ENCODE assay signal across 18 cellular contexts in the genomic region with DNA sequence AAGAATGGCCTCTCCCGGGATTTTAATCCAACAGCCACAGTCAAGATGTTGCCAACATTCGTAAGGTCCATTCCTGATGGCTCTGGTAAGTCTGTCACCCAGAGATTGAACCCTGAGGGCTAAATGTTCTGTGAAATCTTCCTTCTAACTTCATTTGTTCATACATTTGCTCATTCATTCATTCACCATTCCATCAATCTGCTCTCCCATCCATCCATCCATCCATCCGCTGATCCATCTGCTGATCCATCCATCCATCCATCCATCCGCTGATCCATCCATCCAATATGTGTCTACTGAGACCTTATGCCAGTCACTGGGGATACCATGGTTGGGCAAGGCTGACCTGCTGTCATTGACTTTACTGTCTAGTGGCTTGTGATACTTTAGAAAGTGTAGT.
DNase-seq lines count a peak whose midpoint lies in the region; ATAC-seq and TF ChIP-seq lines count a peak whose summit lies in the region.
"Had no signal": no experiment of that assay in that cellular context is flagged by ENCODE, and none has a peak within 500 bp of the region (broad histone marks: within the 10 kb centered on the region; RNA-seq: fewer than 3 reads in every experiment).

No MANE protein-coding gene starts in this region.

- no peak overlapping the region for H2AFZ ChIP-seq in H9 (ENCODE audit: low read length)
- no peak overlapping the region for H2AFZ ChIP-seq in osteoblast (ENCODE audit: low read length)

- no CpG with 5 or more reads among the region's 4 CpGs for WGBS in H9 (ENCODE audit: extremely low coverage, insufficient read length, low lambda C conversion rate)

- no peak overlapping the region for H2BK12ac ChIP-seq in H9 (ENCODE audit: insufficient read length, low read depth, low read length)

- no peaks in the 10 kb centered on the region for H3K27me3 ChIP-seq in H9 (ENCODE audit: insufficient read depth, low read length)
- no peaks in the 10 kb centered on the region for H3K27me3 ChIP-seq in osteoblast (ENCODE audit: insufficient read depth, low read length)
- H3K27me3 ChIP-seq: BE2C, heart left ventricle, transverse colon had no signal

- peak overlapping the region; percentile 93 for H3K27ac Mint-ChIP-seq in T-helper 1 cell treated with Interleukin-12 subunit alpha and Interleukin-12 subunit beta and Interleukin-4 antibody, amounts not matched to agents 30 μg/mL and 1 μg/mL, for 36 hours
- H3K27ac Mint-ChIP-seq in H9: peak overlapping the region in 2 of 3 experiments; percentile 0 to 70; a peak in 1 of 7 replicates
- H3K27ac Mint-ChIP-seq in activated T-helper 17 cell treated with anti-CD3 and anti-CD28 coated beads, Interleukin-2, amount 50 U/mL, for 72 hours: peak overlapping the region; percentile 87

- H2BK20ac ChIP-seq in H9 (ENCODE audit: low read depth, low read length, poor library complexity, severe bottlenecking): no peak overlapping the region

- H3K79me2 ChIP-seq in H9 (ENCODE audit: insufficient read depth, low read length) (peaks cover 29% of the 10 kb centered on the region; the same call in 1 of the 2 replicates), osteoblast (ENCODE audit: insufficient read depth, low read length) (peaks cover 99% of the 10 kb centered on the region)

- H3K36me3 Mint-ChIP-seq in T-helper 1 cell treated with Interleukin-12 subunit alpha and Interleukin-12 subunit beta and Interleukin-4 antibody, amounts not matched to agents 30 μg/mL and 1 μg/mL, for 36 hours (ENCODE audit: low read depth): peaks cover 49% of the 10 kb centered on the region
- peaks cover 18 to 23% (median 19%) of the 10 kb centered on the region in 3 experiments for H3K36me3 Mint-ChIP-seq in H9 (ENCODE audit: insufficient read depth in 1 of 3, low read depth in 3 of 3)
- H3K36me3 Mint-ChIP-seq in activated T-helper 17 cell treated with anti-CD3 and anti-CD28 coated beads, Interleukin-2, amount 50 U/mL, for 72 hours (ENCODE audit: low read depth): peaks cover 88% of the 10 kb centered on the region

- H3K56ac ChIP-seq in H9 (ENCODE audit: insufficient read length, low read depth, low read length): no peak overlapping the region

- no peak overlapping the region for H2BK5ac ChIP-seq in H9 (ENCODE audit: insufficient read length, low read length)

- peak overlapping the region; percentile 52 for H3K4me3 Mint-ChIP-seq in T-helper 1 cell treated with Interleukin-12 subunit alpha and Interleukin-12 subunit beta and Interleukin-4 antibody, amounts not matched to agents 30 μg/mL and 1 μg/mL, for 36 hours
- no peak overlapping the region for H3K4me3 Mint-ChIP-seq in H9
- peak overlapping the region; percentile 42 for H3K4me3 Mint-ChIP-seq in activated T-helper 17 cell treated with anti-CD3 and anti-CD28 coated beads, Interleukin-2, amount 50 U/mL, for 72 hours
- H3K4me3 Mint-ChIP-seq: natural killer cell treated with Interleukin-12 subunit alpha and Interleukin-12 subunit beta and Interleukin-15 and Interleukin-18, amount 100 ng/mL, for 72 hours had no signal

- H3K79me1 ChIP-seq in H9 (ENCODE audit: insufficient read depth, low read depth, low read length, poor library complexity, severe bottlenecking): peaks cover 3% of the 10 kb centered on the region

- TF ChIP-seq CTCF in H9 (conservative IDR thresholded peaks at IDR 0.05) (no peak), osteoblast (IDR thresholded peaks at IDR 0.05; ENCODE audit: extremely low read depth, low read depth, low read length) (no peak)

- no peak overlapping the region for H2AK5ac ChIP-seq in H9 (ENCODE audit: insufficient read length, low read length)

- H3K4me1 Mint-ChIP-seq in T-helper 1 cell treated with Interleukin-12 subunit alpha and Interleukin-12 subunit beta and Interleukin-4 antibody, amounts not matched to agents 30 μg/mL and 1 μg/mL, for 36 hours (ENCODE audit: low read depth): peaks cover 68% of the 10 kb centered on the region
- peaks cover 58 to 62% of the 10 kb centered on the region in 2 experiments for H3K4me1 Mint-ChIP-seq in H9
- peaks cover 62% of the 10 kb centered on the region for H3K4me1 Mint-ChIP-seq in activated T-helper 17 cell treated with anti-CD3 and anti-CD28 coated beads, Interleukin-2, amount 50 U/mL, for 72 hours

- no peak overlapping the region for H3K9ac ChIP-seq in H9 (ENCODE audit: extremely low read depth, insufficient read length, low read length)

- no peaks in the 10 kb centered on the region for H3K9me3 Mint-ChIP-seq in T-helper 1 cell treated with Interleukin-12 subunit alpha and Interleukin-12 subunit beta and Interleukin-4 antibody, amounts not matched to agents 30 μg/mL and 1 μg/mL, for 36 hours
- no peaks in the 10 kb centered on the region for H3K9me3 Mint-ChIP-seq in H9
- H3K9me3 Mint-ChIP-seq in activated T-helper 17 cell treated with anti-CD3 and anti-CD28 coated beads, Interleukin-2, amount 50 U/mL, for 72 hours: no peaks in the 10 kb centered on the region
- H3K9me3 Mint-ChIP-seq: natural killer cell treated with Interleukin-12 subunit alpha and Interleukin-12 subunit beta and Interleukin-15 and Interleukin-18, amount 100 ng/mL, for 72 hours had no signal

- H3K23me2 ChIP-seq in H9 (ENCODE audit: insufficient read length, low read depth, low read length, poor library complexity, severe bottlenecking): no peaks in the 10 kb centered on the region

- H4K20me1 ChIP-seq in H9 (ENCODE audit: control insufficient read depth, insufficient read depth, insufficient read length) (no peaks in the 10 kb centered on the region), osteoblast (ENCODE audit: insufficient read depth, low read length) (peaks cover 38% of the 10 kb centered on the region)

- H3K4me2 ChIP-seq in H9 (ENCODE audit: insufficient read depth, insufficient read length, low read length) (no peak overlapping the region), osteoblast (ENCODE audit: insufficient read depth, low read length) (no peak overlapping the region)
- H3K4me2 ChIP-seq: smooth muscle cell had no signal

- H3K4ac ChIP-seq in H9 (ENCODE audit: low read depth, low read length): no peak overlapping the region

- H3K18ac ChIP-seq in H9 (ENCODE audit: insufficient read length, low read depth, low read length): no peak overlapping the region

- H4K8ac ChIP-seq in H9 (replicated peaks; ENCODE audit: insufficient read length, low read depth, low read length): no peak overlapping the region

- no peak overlapping the region for H2BK120ac ChIP-seq in H9 (ENCODE audit: low read depth, low read length, poor library complexity, severe bottlenecking)

- no peak for ATAC-seq in activated T-helper 17 cell treated with anti-CD3 and anti-CD28 coated beads, Interleukin-2, amount 50 U/mL, for 72 hours (replicated peaks)
- ATAC-seq in HG03097 (IDR thresholded peaks at IDR 0.05; ENCODE audit: low FRiP score, unreplicated experiment): no peak
- ATAC-seq: heart left ventricle; natural killer cell treated with Interleukin-12 subunit alpha and Interleukin-12 subunit beta and Interleukin-15 and Interleukin-18, amount 100 ng/mL, for 72 hours had no signal

- H3K4me1 ChIP-seq in H9 (ENCODE audit: insufficient read depth, low read length): peaks cover 21% of the 10 kb centered on the region; the same call in 1 of the 2 replicates
- H3K4me1 ChIP-seq in osteoblast (ENCODE audit: insufficient read depth, low read length): peaks cover 21% of the 10 kb centered on the region

- peaks cover 26% of the 10 kb centered on the region for H3K36me3 ChIP-seq in osteoblast (ENCODE audit: insufficient read depth, low read length)
- H3K36me3 ChIP-seq: prostate gland, transverse colon had no signal

- H3K4me3 ChIP-seq in osteoblast (ENCODE audit: insufficient read depth, low read length): no peak overlapping the region
- H3K4me3 ChIP-seq: heart left ventricle, lung, prostate gland, smooth muscle cell, transverse colon had no signal

- H3K9me3 ChIP-seq in H9 (ENCODE audit: control insufficient read depth, low read depth, low read length): no peaks in the 10 kb centered on the region
- H3K9me3 ChIP-seq in osteoblast (ENCODE audit: low read depth, low read length): no peaks in the 10 kb centered on the region
- H3K9me3 ChIP-seq: BE2C, heart left ventricle, prostate gland, transverse colon had no signal

- H3T11ph ChIP-seq in H9 (ENCODE audit: low read length): no peak overlapping the region

- H3K27ac ChIP-seq in H9 (ENCODE audit: insufficient read length, low read depth, low read length): no peak overlapping the region
- H3K27ac ChIP-seq in osteoblast (ENCODE audit: low read depth, low read length): no peak overlapping the region
- H3K27ac ChIP-seq: 22Rv1 had no signal

- H3K23ac ChIP-seq in H9 (ENCODE audit: insufficient read length, low read depth, low read length): no peak overlapping the region

- H3K14ac ChIP-seq in H9 (ENCODE audit: insufficient read depth, low read length): no peak overlapping the region

- no peak overlapping the region for H4K91ac ChIP-seq in H9 (ENCODE audit: insufficient read length, low read depth, low read length)

- H3K27me3 Mint-ChIP-seq in T-helper 1 cell treated with Interleukin-12 subunit alpha and Interleukin-12 subunit beta and Interleukin-4 antibody, amounts not matched to agents 30 μg/mL and 1 μg/mL, for 36 hours (ENCODE audit: low read depth): no peaks in the 10 kb centered on the region
- no peaks in the 10 kb centered on the region; the same call in 1 of the 2 replicates for H3K27me3 Mint-ChIP-seq in H9 (ENCODE audit: low read depth)
- H3K27me3 Mint-ChIP-seq in activated T-helper 17 cell treated with anti-CD3 and anti-CD28 coated beads, Interleukin-2, amount 50 U/mL, for 72 hours: no peaks in the 10 kb centered on the region
- H3K27me3 Mint-ChIP-seq: natural killer cell treated with Interleukin-12 subunit alpha and Interleukin-12 subunit beta and Interleukin-15 and Interleukin-18, amount 100 ng/mL, for 72 hours had no signal

- DNase-seq in T-helper 1 cell (no peak), H9 (no peak), osteoblast (ENCODE audit: insufficient read length, low spot score, missing footprints) (peak; percentile 3), SW480 (ENCODE audit: low spot score) (no peak), cerebellar nuclear complex (lab: John Stamatoyannopoulos, UW) (no peak)
- DNase-seq: BE2C, GOT3, heart left ventricle, KBM-7, transverse colon had no signal

- H2BK15ac ChIP-seq in H9 (ENCODE audit: low read depth, low read length): no peak overlapping the region

- H4K5ac ChIP-seq in H9 (ENCODE audit: insufficient read length, low read depth, low read length): no peak overlapping the region

Comparison
In these comparisons a context has a peak if more than half of its experiments do, and no peak if none do; other contexts are left out.
1. H3K27ac Mint-ChIP-seq: peak in every context shown above with its lines; median percentile 93 in T-helper 1 cell treated with Interleukin-12 subunit alpha and Interleukin-12 subunit beta and Interleukin-4 antibody, amounts not matched to agents 30 μg/mL and 1 μg/mL, for 36 hours; 87 in activated T-helper 17 cell treated with anti-CD3 and anti-CD28 coated beads, Interleukin-2, amount 50 U/mL, for 72 hours; 35 in H9.
2. H3K4me3 Mint-ChIP-seq: peak in T-helper 1 cell treated with Interleukin-12 subunit alpha and Interleukin-12 subunit beta and Interleukin-4 antibody, amounts not matched to agents 30 μg/mL and 1 μg/mL, for 36 hours (single experiment) and activated T-helper 17 cell treated with anti-CD3 and anti-CD28 coated beads, Interleukin-2, amount 50 U/mL, for 72 hours (single experiment); none in H9 (0 of 2).